In the genomic region with DNA sequence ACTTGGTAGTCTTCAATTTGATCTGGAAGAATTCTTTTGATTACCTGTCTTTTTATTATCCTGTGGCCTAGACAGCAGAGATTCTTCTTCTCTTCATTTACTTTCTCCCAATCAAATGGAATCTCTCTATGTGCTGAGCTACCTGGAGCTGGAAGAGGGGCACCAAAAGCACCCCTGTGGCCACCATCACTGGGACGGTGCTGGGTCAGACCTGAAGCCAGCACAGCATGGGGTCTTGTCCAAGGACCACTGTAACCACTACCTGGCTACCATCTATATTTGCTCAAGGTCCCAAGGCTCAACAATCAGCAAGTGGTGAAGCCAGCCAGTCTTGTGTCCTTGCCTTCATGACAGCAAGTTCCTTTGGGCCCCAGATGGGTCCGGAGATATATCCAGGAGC, we compare ENCODE assay signal across 32 cellular contexts.
A peak's percentile ranks its signal among the peaks of the same experiment; 100 is the strongest.
DNase-seq lines count a peak whose midpoint lies in the region; ATAC-seq and TF ChIP-seq lines count a peak whose summit lies in the region.
"Had no signal": no experiment of that assay in that cellular context is flagged by ENCODE, and none has a peak within 500 bp of the region (broad histone marks: within the 10 kb centered on the region; RNA-seq: fewer than 3 reads in every experiment).

No MANE protein-coding gene starts in this region.

- no peak overlapping the region for H3K4me3 Mint-ChIP-seq in stimulated activated memory B cell treated with anti-CD40 and anti-IgM and Interleukin-4, amounts not matched to agents 10 μg/mL and 1 μg/mL and 100 μg/mL, for 72 hours
- no peak overlapping the region for H3K4me3 Mint-ChIP-seq in type B pancreatic cell
- H3K4me3 Mint-ChIP-seq in CD8-positive, alpha-beta memory T cell, result no peak overlapping the region
- H3K4me3 Mint-ChIP-seq: B cell; CD14-positive monocyte; CD4-positive, alpha-beta memory T cell; CD4-positive, alpha-beta T cell; CD4-positive, CD25-positive, alpha-beta regulatory T cell; CD8-positive, alpha-beta T cell had no signal

- H3K27ac Mint-ChIP-seq in stimulated activated memory B cell treated with anti-CD40 and anti-IgM and Interleukin-4, amounts not matched to agents 10 μg/mL and 1 μg/mL and 100 μg/mL, for 72 hours, result no peak overlapping the region
- peak overlapping the region; percentile 29 for H3K27ac Mint-ChIP-seq in type B pancreatic cell
- H3K27ac Mint-ChIP-seq in CD8-positive, alpha-beta memory T cell, result no peak overlapping the region
- H3K27ac Mint-ChIP-seq: B cell; CD4-positive, alpha-beta memory T cell; CD4-positive, alpha-beta T cell; CD4-positive, CD25-positive, alpha-beta regulatory T cell; CD8-positive, alpha-beta T cell had no signal

- intact Hi-C loops in thyroid gland (cut with DNase I), result no loop called here

- no peaks in the 10 kb centered on the region for H3K27me3 Mint-ChIP-seq in stimulated activated memory B cell treated with anti-CD40 and anti-IgM and Interleukin-4, amounts not matched to agents 10 μg/mL and 1 μg/mL and 100 μg/mL, for 72 hours
- H3K27me3 Mint-ChIP-seq in type B pancreatic cell, result peaks cover 32% of the 10 kb centered on the region
- peaks cover 3% of the 10 kb centered on the region in 2 donors for H3K27me3 Mint-ChIP-seq in CD8-positive, alpha-beta memory T cell
- H3K27me3 Mint-ChIP-seq: CD4-positive, CD25-positive, alpha-beta regulatory T cell had no signal

- H3K36me3 Mint-ChIP-seq in stimulated activated memory B cell treated with anti-CD40 and anti-IgM and Interleukin-4, amounts not matched to agents 10 μg/mL and 1 μg/mL and 100 μg/mL, for 72 hours, result no peaks in the 10 kb centered on the region
- no peaks in the 10 kb centered on the region for H3K36me3 Mint-ChIP-seq in type B pancreatic cell
- no peaks in the 10 kb centered on the region for H3K36me3 Mint-ChIP-seq in CD8-positive, alpha-beta memory T cell
- H3K36me3 Mint-ChIP-seq: CD14-positive monocyte; CD4-positive, alpha-beta memory T cell; CD4-positive, CD25-positive, alpha-beta regulatory T cell; CD8-positive, alpha-beta T cell had no signal

- ATAC-seq in stimulated activated memory B cell treated with anti-CD40 and anti-IgM and Interleukin-4, amounts not matched to agents 10 μg/mL and 1 μg/mL and 100 μg/mL, for 72 hours, result peak; percentile 50
- ATAC-seq: A549; CD8-positive, alpha-beta T cell had no signal

- H3K9me3 ChIP-seq in CD8-positive, alpha-beta memory T cell (ENCODE audit: low read length), result no peaks in the 10 kb centered on the region
- H3K9me3 ChIP-seq in thyroid gland, result no peaks in the 10 kb centered on the region
- H3K9me3 ChIP-seq: A549; BE2C; BLaER1; BLaER1 treated with 17β-estradiol and CSF1 and Interleukin-3, amounts not matched to agents 10 nM and 100 nM; Caco-2 had no signal

- no peaks in the 10 kb centered on the region for H3K27me3 ChIP-seq in CD8-positive, alpha-beta memory T cell (ENCODE audit: insufficient read depth, low read length, poor library complexity, severe bottlenecking)
- H3K27me3 ChIP-seq in thyroid gland, result no peaks in the 10 kb centered on the region
- H3K27me3 ChIP-seq: BE2C; BLaER1; BLaER1 treated with 17β-estradiol and CSF1 and Interleukin-3, amounts not matched to agents 10 nM and 100 nM had no signal

- POLR2A ChIA-PET in CD8-positive, alpha-beta memory T cell (lab: Charles Lee), result no interaction called here

- no peaks in the 10 kb centered on the region for H3K4me1 Mint-ChIP-seq in stimulated activated memory B cell treated with anti-CD40 and anti-IgM and Interleukin-4, amounts not matched to agents 10 μg/mL and 1 μg/mL and 100 μg/mL, for 72 hours
- H3K4me1 Mint-ChIP-seq in type B pancreatic cell (ENCODE audit: unreplicated experiment), result peaks cover 16% of the 10 kb centered on the region
- no peaks in the 10 kb centered on the region for H3K4me1 Mint-ChIP-seq in CD8-positive, alpha-beta memory T cell
- H3K4me1 Mint-ChIP-seq: B cell; CD14-positive monocyte; CD4-positive, alpha-beta memory T cell; CD4-positive, CD25-positive, alpha-beta regulatory T cell had no signal

- DNase-seq in mesenteric fat pad (ENCODE audit: low spot score) (peak; percentile 74), type B pancreatic cell (ENCODE audit: extremely low spot score, unreplicated experiment) (no peak), NCI-H526 treated with DMSO at 0.1 percent for 48 hours (lab: John Stamatoyannopoulos, UW) (no peak), thyroid gland (no peak)
- DNase-seq in CD8-positive, alpha-beta memory T cell, result no peak
- DNase-seq: 8988T; ACHN; AML-193; BE2C; C1 segment of cervical spinal cord; Caco-2; Calu3; CD4-positive, alpha-beta memory T cell; CD4-positive, alpha-beta T cell; CD4-positive, CD25-positive, alpha-beta regulatory T cell; CD8-positive, alpha-beta T cell; COR-L47; DMS 273 treated with DMSO at 0.1 percent for 48 hours; DMS153; DMS53; DMS79; DMS79 treated with DMSO at 0.1 percent for 48 hours; DND-41; EL had no signal

- H3K36me3 ChIP-seq in CD8-positive, alpha-beta memory T cell (ENCODE audit: insufficient read depth, low read length), result no peaks in the 10 kb centered on the region
- H3K36me3 ChIP-seq in thyroid gland, result no peaks in the 10 kb centered on the region
- H3K36me3 ChIP-seq: BE2C; BLaER1; BLaER1 treated with 17β-estradiol and CSF1 and Interleukin-3, amounts not matched to agents 10 nM and 100 nM had no signal

- H3K27ac ChIP-seq in CD8-positive, alpha-beta memory T cell (ENCODE audit: low read depth, low read length), result no peak overlapping the region
- no peak overlapping the region for H3K27ac ChIP-seq in thyroid gland
- H3K27ac ChIP-seq: 22Rv1; A549; BLaER1; BLaER1 treated with 17β-estradiol and CSF1 and Interleukin-3, amounts not matched to agents 10 nM and 100 nM; C4-2B had no signal

- H3K4me1 ChIP-seq in CD8-positive, alpha-beta memory T cell (ENCODE audit: insufficient read depth, low read length), result no peaks in the 10 kb centered on the region
- no peaks in the 10 kb centered on the region for H3K4me1 ChIP-seq in thyroid gland
- H3K4me1 ChIP-seq: A549; BLaER1; BLaER1 treated with 17β-estradiol and CSF1 and Interleukin-3, amounts not matched to agents 10 nM and 100 nM; Caco-2 had no signal

- H3K4me3 ChIP-seq in CD8-positive, alpha-beta memory T cell (ENCODE audit: low read length), result no peak overlapping the region
- no peak overlapping the region for H3K4me3 ChIP-seq in thyroid gland (replicated peaks in 1 of 3)
- H3K4me3 ChIP-seq: A549; BLaER1; BLaER1 treated with 17β-estradiol and CSF1 and Interleukin-3, amounts not matched to agents 10 nM and 100 nM had no signal

- TF ChIP-seq POLR2A in thyroid gland (IDR thresholded peaks at IDR 0.05), result no peak

- CTCF ChIA-PET in CD8-positive, alpha-beta memory T cell (lab: Charles Lee), result no interaction called here

- H3K9me3 Mint-ChIP-seq in stimulated activated memory B cell treated with anti-CD40 and anti-IgM and Interleukin-4, amounts not matched to agents 10 μg/mL and 1 μg/mL and 100 μg/mL, for 72 hours, result no peaks in the 10 kb centered on the region
- H3K9me3 Mint-ChIP-seq in type B pancreatic cell, result no peaks in the 10 kb centered on the region
- peaks cover 0 to 4% (median 0%) of the 10 kb centered on the region in 5 donors for H3K9me3 Mint-ChIP-seq in CD8-positive, alpha-beta memory T cell
- H3K9me3 Mint-ChIP-seq: CD4-positive, alpha-beta T cell; CD8-positive, alpha-beta T cell had no signal

- no peak for TF ChIP-seq CTCF in type B pancreatic cell (conservative IDR thresholded peaks at IDR 0.05)
- no peak for TF ChIP-seq CTCF in thyroid gland (IDR thresholded peaks at IDR 0.05)

- WGBS in thyroid gland, 2 donors, result 70 to 92% methylated on average over 2 of the region's 2 CpGs
